11 cellular contexts compared by ENCODE assay signal in the genomic region with DNA sequence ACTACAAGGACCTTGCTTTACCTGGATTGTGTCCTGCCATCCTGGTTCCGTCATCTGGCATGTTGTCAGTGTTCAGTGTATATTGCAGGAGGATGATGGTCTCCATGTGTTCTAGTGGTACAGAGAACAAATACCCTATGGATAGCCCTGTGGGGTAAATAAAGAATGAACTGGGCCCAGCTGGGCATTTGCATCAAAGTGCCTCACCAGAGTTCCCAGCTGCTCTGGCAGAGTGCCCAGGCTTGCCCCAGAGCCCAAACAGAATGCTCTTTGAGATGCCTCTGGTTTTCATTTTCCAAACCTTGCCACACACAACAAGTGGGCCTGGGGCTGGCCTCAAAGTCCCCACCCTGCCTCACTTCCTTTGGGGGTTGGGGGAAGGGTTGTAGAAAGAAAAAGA.
DNase-seq lines count a peak whose midpoint lies in the region; TF ChIP-seq lines count a peak whose summit lies in the region.
"Had no signal": no experiment of that assay in that cellular context is flagged by ENCODE, and none has a peak within 500 bp of the region (broad histone marks: within the 10 kb centered on the region; RNA-seq: fewer than 3 reads in every experiment).

No MANE protein-coding gene starts in this region.

- in situ Hi-C loops in transverse colon (cut with MboI; ENCODE audit: low pct_ligation_motif_present in 1 of 4, low pct_unique_long_range_greater_than_20kb in 1 of 4, low sequenced_read_pairs in 3 of 4): no loop called here

- no TSS peak for BruUV-seq in MCF 10A (replicated peaks; lab: Mats Ljungman, UMichigan)

- POLR2A ChIA-PET in MCF 10A (lab: Yijun Ruan, JAX): interaction anchor here (0.8 to 1.9 kb wide), 2 partner anchors 10 to 83 kb away, joined by 3 to 4 read pairs; partner anchors contain the start of gene LMO4

- no peak for TF ChIP-seq POLR2A in breast epithelium (IDR thresholded peaks at IDR 0.05)
- no peak for TF ChIP-seq POLR2A in transverse colon (IDR thresholded peaks at IDR 0.05)

- no peaks in the 10 kb centered on the region for H3K9me3 Mint-ChIP-seq in MCF 10A (ENCODE audit: unreplicated experiment)
- no peaks in the 10 kb centered on the region for H3K9me3 Mint-ChIP-seq in activated T-cell treated with anti-CD3 and anti-CD28 coated beads, Interleukin-2, amount 50 U/mL, for 24 hours
- no peaks in the 10 kb centered on the region for H3K9me3 Mint-ChIP-seq in activated T-helper 2 cell treated with anti-CD3 and anti-CD28 coated beads, Interferon-gamma antibody, Interleukin-2, Interleukin-4, amounts not matched to agents 10 μg/mL and 5 μg/mL and 100 μg/mL, durations not matched to agents 14 hours and 24 hours and 36 hours

- no peaks in the 10 kb centered on the region for H3K27me3 Mint-ChIP-seq in MCF 10A (ENCODE audit: insufficient read depth, unreplicated experiment)
- peaks cover 4% of the 10 kb centered on the region for H3K27me3 Mint-ChIP-seq in activated T-cell treated with anti-CD3 and anti-CD28 coated beads, Interleukin-2, amount 50 U/mL, for 24 hours
- peaks cover 29% of the 10 kb centered on the region for H3K27me3 Mint-ChIP-seq in activated T-helper 2 cell treated with anti-CD3 and anti-CD28 coated beads, Interferon-gamma antibody, Interleukin-2, Interleukin-4, amounts not matched to agents 10 μg/mL and 5 μg/mL and 100 μg/mL, durations not matched to agents 14 hours and 24 hours and 36 hours (ENCODE audit: low read depth)

- H3K4me3 ChIP-seq in breast epithelium: no peak overlapping the region
- H3K4me3 ChIP-seq in transverse colon: no peak overlapping the region
- H3K4me3 ChIP-seq: body of pancreas, vagina had no signal

- no peaks in the 10 kb centered on the region for H3K4me1 ChIP-seq in breast epithelium
- peaks cover 0 to 3% (median 0%) of the 10 kb centered on the region in 4 donors for H3K4me1 ChIP-seq in transverse colon
- H3K4me1 ChIP-seq: body of pancreas, vagina had no signal

- no peaks in the 10 kb centered on the region for H3K4me1 Mint-ChIP-seq in MCF 10A (ENCODE audit: insufficient read depth, unreplicated experiment)
- H3K4me1 Mint-ChIP-seq in activated T-cell treated with anti-CD3 and anti-CD28 coated beads, Interleukin-2, amount 50 U/mL, for 24 hours (ENCODE audit: low read depth): no peaks in the 10 kb centered on the region
- H3K4me1 Mint-ChIP-seq in activated T-helper 2 cell treated with anti-CD3 and anti-CD28 coated beads, Interferon-gamma antibody, Interleukin-2, Interleukin-4, amounts not matched to agents 10 μg/mL and 5 μg/mL and 100 μg/mL, durations not matched to agents 14 hours and 24 hours and 36 hours (ENCODE audit: low read depth): peaks cover 2% of the 10 kb centered on the region
- H3K4me1 Mint-ChIP-seq: activated CD4-positive, alpha-beta T cell treated with anti-CD3 and anti-CD28 coated beads, Interleukin-2, amount 10 ng/mL, durations not matched to agents 24 days and 14 days had no signal

- H3K9me3 ChIP-seq in breast epithelium (no peaks in the 10 kb centered on the region), transverse colon (no peaks in the 10 kb centered on the region)
- H3K9me3 ChIP-seq: body of pancreas, vagina had no signal

- H3K36me3 ChIP-seq in breast epithelium (no peaks in the 10 kb centered on the region), transverse colon (no peaks in the 10 kb centered on the region)
- H3K36me3 ChIP-seq: vagina had no signal

- no peak for TF ChIP-seq EP300 in transverse colon (IDR thresholded peaks at IDR 0.05; ENCODE audit: low read depth)

- H3K27ac ChIP-seq in breast epithelium: no peak overlapping the region
- peak overlapping the region in 1 of 4 donors; percentile 16 for H3K27ac ChIP-seq in transverse colon
- H3K27ac ChIP-seq: body of pancreas, vagina had no signal

- H3K36me3 Mint-ChIP-seq in MCF 10A (ENCODE audit: insufficient read depth, unreplicated experiment): no peaks in the 10 kb centered on the region
- no peaks in the 10 kb centered on the region for H3K36me3 Mint-ChIP-seq in activated T-cell treated with anti-CD3 and anti-CD28 coated beads, Interleukin-2, amount 50 U/mL, for 24 hours (ENCODE audit: low read depth)
- H3K36me3 Mint-ChIP-seq in activated T-helper 2 cell treated with anti-CD3 and anti-CD28 coated beads, Interferon-gamma antibody, Interleukin-2, Interleukin-4, amounts not matched to agents 10 μg/mL and 5 μg/mL and 100 μg/mL, durations not matched to agents 14 hours and 24 hours and 36 hours (ENCODE audit: low read depth): no peaks in the 10 kb centered on the region

- no peak for TF ChIP-seq CTCF in MCF 10A (IDR thresholded peaks at IDR 0.05; ENCODE audit: unreplicated experiment)
- no peak for TF ChIP-seq CTCF in breast epithelium (IDR thresholded peaks at IDR 0.05)
- no peak for TF ChIP-seq CTCF in transverse colon (IDR thresholded peaks at IDR 0.05)

- peak; percentile 21 for DNase-seq in MCF 10A (ENCODE audit: unreplicated experiment)
- DNase-seq in breast epithelium (ENCODE audit: low spot score in 2 of 2): no peak
- DNase-seq in NCI-H510A treated with DMSO at 0.1 percent for 48 hours (lab: John Stamatoyannopoulos, UW): peak; percentile 88
- DNase-seq in foreskin melanocyte: peak; percentile 92
- peak; percentile 77 for DNase-seq in transverse colon
- no peak for DNase-seq in activated T-cell treated with anti-CD3 and anti-CD28 coated beads, Interleukin-2, amount 50 U/mL, for 24 hours
- no peak for DNase-seq in activated T-helper 2 cell treated with anti-CD3 and anti-CD28 coated beads, Interferon-gamma antibody, Interleukin-2, Interleukin-4, amounts not matched to agents 10 μg/mL and 5 μg/mL and 100 μg/mL, durations not matched to agents 14 hours and 24 hours and 36 hours (ENCODE audit: low spot score)
- no peak for DNase-seq in amniotic stem cell (lab: John Stamatoyannopoulos, UW)
- DNase-seq: activated CD4-positive, alpha-beta T cell treated with anti-CD3 and anti-CD28 coated beads, Interleukin-2, amount 10 ng/mL, durations not matched to agents 24 days and 14 days had no signal

- H3K4me3 Mint-ChIP-seq in MCF 10A (ENCODE audit: unreplicated experiment): no peak overlapping the region
- no peak overlapping the region for H3K4me3 Mint-ChIP-seq in activated T-cell treated with anti-CD3 and anti-CD28 coated beads, Interleukin-2, amount 50 U/mL, for 24 hours
- no peak overlapping the region for H3K4me3 Mint-ChIP-seq in activated T-helper 2 cell treated with anti-CD3 and anti-CD28 coated beads, Interferon-gamma antibody, Interleukin-2, Interleukin-4, amounts not matched to agents 10 μg/mL and 5 μg/mL and 100 μg/mL, durations not matched to agents 14 hours and 24 hours and 36 hours (ENCODE audit: low read depth)
- H3K4me3 Mint-ChIP-seq: activated CD4-positive, alpha-beta T cell treated with anti-CD3 and anti-CD28 coated beads, Interleukin-2, amount 10 ng/mL, durations not matched to agents 24 days and 14 days had no signal

- H3K27me3 ChIP-seq in breast epithelium (no peaks in the 10 kb centered on the region), transverse colon (no peaks in the 10 kb centered on the region)
- H3K27me3 ChIP-seq: body of pancreas, vagina had no signal

- CTCF ChIA-PET in MCF 10A (lab: Yijun Ruan, JAX): no interaction called here

- WGBS in transverse colon (ENCODE audit: low coverage in 1 of 2), 2 donors: 64% methylated on average over 1 of the region's 1 CpG; no CpG with 5 or more reads in 1 of the 2 donors

- intact Hi-C loops in MCF 10A (cut with micrococcal nuclease): no loop called here
- intact Hi-C loops in breast epithelium (cut with DNase I; ENCODE audit: low total_unique reads): no loop called here
- intact Hi-C loops in transverse colon (cut with DNase I; ENCODE audit: low total_unique reads): no loop called here
- intact Hi-C loops in activated T-helper 2 cell treated with anti-CD3 and anti-CD28 coated beads, Interferon-gamma antibody, Interleukin-2, Interleukin-4, amounts not matched to agents 10 μg/mL and 5 μg/mL and 100 μg/mL, durations not matched to agents 14 hours and 24 hours and 36 hours (cut with micrococcal nuclease): no loop called here

- no peak overlapping the region for H3K27ac Mint-ChIP-seq in MCF 10A (ENCODE audit: low read depth, unreplicated experiment)
- no peak overlapping the region for H3K27ac Mint-ChIP-seq in activated T-cell treated with anti-CD3 and anti-CD28 coated beads, Interleukin-2, amount 50 U/mL, for 24 hours
- H3K27ac Mint-ChIP-seq in activated T-helper 2 cell treated with anti-CD3 and anti-CD28 coated beads, Interferon-gamma antibody, Interleukin-2, Interleukin-4, amounts not matched to agents 10 μg/mL and 5 μg/mL and 100 μg/mL, durations not matched to agents 14 hours and 24 hours and 36 hours: no peak overlapping the region
- H3K27ac Mint-ChIP-seq: activated CD4-positive, alpha-beta T cell treated with anti-CD3 and anti-CD28 coated beads, Interleukin-2, amount 10 ng/mL, durations not matched to agents 24 days and 14 days had no signal

Comparison
In these comparisons a context has a peak if more than half of its experiments do, and no peak if none do; other contexts are left out.
1. DNase-seq: peak in MCF 10A (single experiment), NCI-H510A treated with DMSO at 0.1 percent for 48 hours (single experiment), foreskin melanocyte (single experiment) and transverse colon (single experiment); none in breast epithelium (0 of 2), activated T-cell treated with anti-CD3 and anti-CD28 coated beads, Interleukin-2, amount 50 U/mL, for 24 hours (single experiment), activated T-helper 2 cell treated with anti-CD3 and anti-CD28 coated beads, Interferon-gamma antibody, Interleukin-2, Interleukin-4, amounts not matched to agents 10 μg/mL and 5 μg/mL and 100 μg/mL, durations not matched to agents 14 hours and 24 hours and 36 hours (single experiment) and amniotic stem cell (single experiment).